21 cellular contexts compared by ENCODE assay signal in genomic region chr6:31686483-31686882, GRCh38. TPM values are rescaled to one million over a fixed set of nuclear protein-coding genes. Genes with fewer than 3 reads are reported as not detected.
DNase-seq lines count a peak whose midpoint lies in the region; ATAC-seq and TF ChIP-seq lines count a peak whose summit lies in the region.
"Had no signal": no experiment of that assay in that cellular context is flagged by ENCODE, and none has a peak within 500 bp of the region (broad histone marks: within the 10 kb centered on the region; RNA-seq: fewer than 3 reads in every experiment).

No MANE protein-coding gene starts in this region.

- BruUV-seq in Calu3 (replicated peaks; lab: Mats Ljungman, UMichigan): no TSS peak

- H3K4me1 ChIP-seq in CD8-positive, alpha-beta T cell (ENCODE audit: insufficient read depth, low read length): peaks cover 4% of the 10 kb centered on the region
- H3K4me1 ChIP-seq in psoas muscle: no peaks in the 10 kb centered on the region

- POLR2A ChIA-PET in CD8-positive, alpha-beta T cell (lab: Charles Lee): no interaction called here
- POLR2A ChIA-PET in naive thymus-derived CD8-positive, alpha-beta T cell (lab: Charles Lee): no interaction called here

- intact Hi-C loops in CD8-positive, alpha-beta T cell (cut with DNase I, micrococcal nuclease): no loop called here
- intact Hi-C loops in Calu3 (cut with micrococcal nuclease; ENCODE audit: unreplicated experiment) (no loop called here), psoas muscle (cut with DNase I) (loop anchor here (10.0 kb wide), 2 partner anchors 178 to 198 kb away; partner anchors contain the start of gene NEU1 (in 1 of the 2))
- intact Hi-C loops in activated T-helper 2 cell treated with anti-CD3 and anti-CD28 coated beads, Interferon-gamma antibody, Interleukin-2, Interleukin-4, amounts not matched to agents 10 μg/mL and 5 μg/mL and 100 μg/mL, durations not matched to agents 14 hours and 24 hours and 36 hours (cut with micrococcal nuclease): loop anchor here (10.0 kb wide), 1 partner anchor 268 kb away; the partner anchor contains the start of genes NELFE and SKIC2

- CTCF ChIA-PET in CD8-positive, alpha-beta T cell (lab: Charles Lee): no interaction called here
- CTCF ChIA-PET in Calu3 (lab: Charles Lee): no interaction called here

- H3K9me3 Mint-ChIP-seq in CD8-positive, alpha-beta T cell: no peaks in the 10 kb centered on the region
- H3K9me3 Mint-ChIP-seq in Calu3 (ENCODE audit: low read depth, unreplicated experiment) (no peaks in the 10 kb centered on the region), glutamatergic neuron (ENCODE audit: unreplicated experiment) (peaks cover 7% of the 10 kb centered on the region)
- H3K9me3 Mint-ChIP-seq in activated T-helper 2 cell treated with anti-CD3 and anti-CD28 coated beads, Interferon-gamma antibody, Interleukin-2, Interleukin-4, amounts not matched to agents 10 μg/mL and 5 μg/mL and 100 μg/mL, durations not matched to agents 14 hours and 24 hours and 36 hours: no peaks in the 10 kb centered on the region
- no peaks in the 10 kb centered on the region for H3K9me3 Mint-ChIP-seq in naive thymus-derived CD8-positive, alpha-beta T cell
- H3K9me3 Mint-ChIP-seq: HFFc6, IgD-negative memory B cell had no signal

- H3K27me3 ChIP-seq in CD8-positive, alpha-beta T cell (ENCODE audit: insufficient read depth, low read length): no peaks in the 10 kb centered on the region
- no peaks in the 10 kb centered on the region for H3K27me3 ChIP-seq in psoas muscle (ENCODE audit: insufficient read depth in 3 of 3, low read length in 2 of 3)
- H3K27me3 ChIP-seq: MG63 had no signal

- peaks cover 39% of the 10 kb centered on the region for H3K36me3 ChIP-seq in CD8-positive, alpha-beta T cell (ENCODE audit: insufficient read depth, low read length)
- H3K36me3 ChIP-seq in psoas muscle (ENCODE audit: insufficient read depth in 1 of 2, low read depth in 1 of 2): peaks cover 9 to 75% of the 10 kb centered on the region in 2 donors
- H3K36me3 ChIP-seq: MG63 had no signal

- peak overlapping the region; percentile 45 for H3K27ac Mint-ChIP-seq in CD8-positive, alpha-beta T cell
- H3K27ac Mint-ChIP-seq in Calu3 (ENCODE audit: unreplicated experiment): peak overlapping the region; percentile 13
- H3K27ac Mint-ChIP-seq in activated T-helper 2 cell treated with anti-CD3 and anti-CD28 coated beads, Interferon-gamma antibody, Interleukin-2, Interleukin-4, amounts not matched to agents 10 μg/mL and 5 μg/mL and 100 μg/mL, durations not matched to agents 14 hours and 24 hours and 36 hours: peak overlapping the region; percentile 13
- peak overlapping the region in 6 of 10 donors; percentile 1 to 66 (median 40) for H3K27ac Mint-ChIP-seq in naive thymus-derived CD8-positive, alpha-beta T cell
- H3K27ac Mint-ChIP-seq in glutamatergic neuron (ENCODE audit: unreplicated experiment): no peak overlapping the region
- H3K27ac Mint-ChIP-seq: HFFc6 had no signal

- TF ChIP-seq CTCF in CD8-positive, alpha-beta T cell (IDR thresholded peaks at IDR 0.05): no peak
- TF ChIP-seq CTCF in Calu3 (IDR thresholded peaks at IDR 0.05; ENCODE audit: unreplicated experiment) (no peak), glutamatergic neuron (IDR thresholded peaks at IDR 0.05; ENCODE audit: partially characterized antibody, unreplicated experiment) (no peak), psoas muscle (IDR thresholded peaks at IDR 0.05) (no peak)

- DNase-seq in CD8-positive, alpha-beta T cell: no peak
- DNase-seq in Calu3 (no peak), OCI-M2 (lab: John Stamatoyannopoulos, UW; ENCODE audit: unreplicated experiment) (no peak), glutamatergic neuron (no peak), psoas muscle (no peak)
- DNase-seq in activated T-helper 2 cell treated with anti-CD3 and anti-CD28 coated beads, Interferon-gamma antibody, Interleukin-2, Interleukin-4, amounts not matched to agents 10 μg/mL and 5 μg/mL and 100 μg/mL, durations not matched to agents 14 hours and 24 hours and 36 hours (ENCODE audit: low spot score): no peak
- DNase-seq in naive thymus-derived CD8-positive, alpha-beta T cell: no peak
- DNase-seq: DMS 273 treated with DMSO at 0.1 percent for 48 hours, DND-41, HFFc6, Kasumi-1, MG63, NCI-H1048, NCI-H1436, NCI-H1930, NCI-H526, PC-9 had no signal

- H3K36me3 Mint-ChIP-seq in CD8-positive, alpha-beta T cell: peaks cover 63% of the 10 kb centered on the region
- H3K36me3 Mint-ChIP-seq in Calu3 (ENCODE audit: insufficient read depth, unreplicated experiment) (peaks cover 45% of the 10 kb centered on the region), glutamatergic neuron (ENCODE audit: unreplicated experiment) (no peaks in the 10 kb centered on the region)
- H3K36me3 Mint-ChIP-seq in activated T-helper 2 cell treated with anti-CD3 and anti-CD28 coated beads, Interferon-gamma antibody, Interleukin-2, Interleukin-4, amounts not matched to agents 10 μg/mL and 5 μg/mL and 100 μg/mL, durations not matched to agents 14 hours and 24 hours and 36 hours (ENCODE audit: low read depth): peaks cover 34% of the 10 kb centered on the region
- peaks cover 0 to 56% (median 6%) of the 10 kb centered on the region in 3 donors for H3K36me3 Mint-ChIP-seq in naive thymus-derived CD8-positive, alpha-beta T cell
- H3K36me3 Mint-ChIP-seq: IgD-negative memory B cell had no signal

- no peaks in the 10 kb centered on the region for H3K27me3 Mint-ChIP-seq in CD8-positive, alpha-beta T cell (ENCODE audit: low read depth)
- H3K27me3 Mint-ChIP-seq in Calu3 (ENCODE audit: unreplicated experiment) (no peaks in the 10 kb centered on the region), glutamatergic neuron (ENCODE audit: unreplicated experiment) (peaks cover 5% of the 10 kb centered on the region)
- no peaks in the 10 kb centered on the region for H3K27me3 Mint-ChIP-seq in activated T-helper 2 cell treated with anti-CD3 and anti-CD28 coated beads, Interferon-gamma antibody, Interleukin-2, Interleukin-4, amounts not matched to agents 10 μg/mL and 5 μg/mL and 100 μg/mL, durations not matched to agents 14 hours and 24 hours and 36 hours (ENCODE audit: low read depth)
- no peaks in the 10 kb centered on the region for H3K27me3 Mint-ChIP-seq in naive thymus-derived CD8-positive, alpha-beta T cell
- H3K27me3 Mint-ChIP-seq: IgD-negative memory B cell had no signal

- no peak overlapping the region for H3K27ac ChIP-seq in CD8-positive, alpha-beta T cell (ENCODE audit: low read depth, low read length)
- no peak overlapping the region for H3K27ac ChIP-seq in psoas muscle
- H3K27ac ChIP-seq: C4-2B, PC-9 had no signal

- WGBS in psoas muscle, 3 donors: 62 to 81% (median 71%) methylated on average over 5 of the region's 5 CpGs

- no peak overlapping the region for H3K4me3 Mint-ChIP-seq in CD8-positive, alpha-beta T cell
- no peak overlapping the region for H3K4me3 Mint-ChIP-seq in Calu3 (ENCODE audit: low read depth, unreplicated experiment)
- H3K4me3 Mint-ChIP-seq in activated T-helper 2 cell treated with anti-CD3 and anti-CD28 coated beads, Interferon-gamma antibody, Interleukin-2, Interleukin-4, amounts not matched to agents 10 μg/mL and 5 μg/mL and 100 μg/mL, durations not matched to agents 14 hours and 24 hours and 36 hours (ENCODE audit: low read depth): no peak overlapping the region
- H3K4me3 Mint-ChIP-seq in naive thymus-derived CD8-positive, alpha-beta T cell: no peak overlapping the region
- no peak overlapping the region for H3K4me3 Mint-ChIP-seq in glutamatergic neuron (ENCODE audit: unreplicated experiment)
- H3K4me3 Mint-ChIP-seq: HFFc6, IgD-negative memory B cell had no signal

- ATAC-seq in CD8-positive, alpha-beta T cell: no peak
- ATAC-seq in naive thymus-derived CD8-positive, alpha-beta T cell: no peak
- no peak for ATAC-seq in psoas muscle

- H3K9me3 ChIP-seq in CD8-positive, alpha-beta T cell (ENCODE audit: low read length): no peaks in the 10 kb centered on the region
- no peaks in the 10 kb centered on the region for H3K9me3 ChIP-seq in psoas muscle
- H3K9me3 ChIP-seq: MG63 had no signal

- H3K4me1 Mint-ChIP-seq in CD8-positive, alpha-beta T cell (ENCODE audit: low read depth): peaks cover 2% of the 10 kb centered on the region
- H3K4me1 Mint-ChIP-seq in Calu3 (ENCODE audit: low read depth, unreplicated experiment) (peaks cover 27% of the 10 kb centered on the region), glutamatergic neuron (ENCODE audit: low read depth, unreplicated experiment) (peaks cover 3% of the 10 kb centered on the region)
- peaks cover 12% of the 10 kb centered on the region for H3K4me1 Mint-ChIP-seq in activated T-helper 2 cell treated with anti-CD3 and anti-CD28 coated beads, Interferon-gamma antibody, Interleukin-2, Interleukin-4, amounts not matched to agents 10 μg/mL and 5 μg/mL and 100 μg/mL, durations not matched to agents 14 hours and 24 hours and 36 hours (ENCODE audit: low read depth)
- H3K4me1 Mint-ChIP-seq in naive thymus-derived CD8-positive, alpha-beta T cell: peaks cover 3 to 18% (median 8%) of the 10 kb centered on the region in 4 donors

- no peak overlapping the region for H3K4me3 ChIP-seq in CD8-positive, alpha-beta T cell (ENCODE audit: low read depth, low read length)
- no peak overlapping the region for H3K4me3 ChIP-seq in psoas muscle
- H3K4me3 ChIP-seq: MG63, PC-9 had no signal

RNA-seq across cellular contexts. Expression of gene LY6G5C, which starts 5.6 kb away (rescaled TPM):
- 1 to 10 TPM; 1.5 to 1.9 TPM for total RNA-seq in CD8-positive, alpha-beta T cell
- 4.9 and 5.4 TPM in 2 replicates for total RNA-seq in Calu3 (2022)
- total RNA-seq in activated T-helper 2 cell treated with anti-CD3 and anti-CD28 coated beads, Interferon-gamma antibody, Interleukin-2, Interleukin-4, amounts not matched to agents 10 μg/mL and 5 μg/mL and 100 μg/mL, durations not matched to agents 14 hours and 24 hours and 36 hours: 4.6 and 4.8 TPM in 2 replicates
- total RNA-seq in naive thymus-derived CD8-positive, alpha-beta T cell: 1 to 10 TPM; 4.4 to 5.5 TPM
- polyA plus RNA-seq in naive thymus-derived CD8-positive, alpha-beta T cell: 1 to 10 TPM; 4.6 to 7.9 (median 7.6) TPM
- 13.8 TPM for total RNA-seq in glutamatergic neuron (ENCODE audit: unreplicated experiment)
- total RNA-seq in psoas muscle: 1 to 10 TPM in 3 of 4 donors, under 1 TPM in 1; 0.75 to 3.2 (median 2.3) TPM
- polyA plus RNA-seq in psoas muscle: 1 to 10 TPM; 1.4 to 2.3 (median 1.9) TPM
- total RNA-seq: G401 had no signal

RNA-seq across cellular contexts. Expression of gene ABHD16A, which starts 16.6 kb away (rescaled TPM):
- 10 to 100 TPM; 79.6 to 81.6 TPM for total RNA-seq in CD8-positive, alpha-beta T cell
- total RNA-seq in Calu3 (2022) (89.9 and 99.1 TPM in 2 replicates), glutamatergic neuron (ENCODE audit: unreplicated experiment) (120 TPM), psoas muscle (10 to 100 TPM; 26.6 to 36.5 (median 30.5) TPM)
- total RNA-seq in activated T-helper 2 cell treated with anti-CD3 and anti-CD28 coated beads, Interferon-gamma antibody, Interleukin-2, Interleukin-4, amounts not matched to agents 10 μg/mL and 5 μg/mL and 100 μg/mL, durations not matched to agents 14 hours and 24 hours and 36 hours: 51.4 and 52.7 TPM in 2 replicates
- 10 to 100 TPM; 58.4 to 59.9 TPM for total RNA-seq in naive thymus-derived CD8-positive, alpha-beta T cell
- 10 to 100 TPM; 26.9 to 35.5 (median 34.1) TPM for polyA plus RNA-seq in naive thymus-derived CD8-positive, alpha-beta T cell
- polyA plus RNA-seq in psoas muscle: 10 to 100 TPM; 34.4 to 56.6 (median 50.0) TPM

RNA-seq across cellular contexts. Expression of gene LY6G5B, which starts 16.7 kb away (rescaled TPM):
- total RNA-seq in CD8-positive, alpha-beta T cell: 10 to 100 TPM; 30.6 to 31.7 TPM
- total RNA-seq in Calu3 (2022) (44.6 and 45.1 TPM in 2 replicates), glutamatergic neuron (ENCODE audit: unreplicated experiment) (43.1 TPM), psoas muscle (1 to 10 TPM; 1.7 to 8.4 (median 3.0) TPM)
- total RNA-seq in activated T-helper 2 cell treated with anti-CD3 and anti-CD28 coated beads, Interferon-gamma antibody, Interleukin-2, Interleukin-4, amounts not matched to agents 10 μg/mL and 5 μg/mL and 100 μg/mL, durations not matched to agents 14 hours and 24 hours and 36 hours: 31.0 and 32.1 TPM in 2 replicates
- 10 to 100 TPM; 44.1 to 48.8 TPM for total RNA-seq in naive thymus-derived CD8-positive, alpha-beta T cell
- under 1 TPM in 1 of 3 donors, not detected in 2; 0.25 TPM for polyA plus RNA-seq in naive thymus-derived CD8-positive, alpha-beta T cell
- polyA plus RNA-seq in psoas muscle: 1 to 10 TPM; 2.5 to 2.9 (median 2.9) TPM

RNA-seq across cellular contexts. Expression of gene LY6G6F, which starts 20.2 kb away (rescaled TPM):
- not detected for total RNA-seq in CD8-positive, alpha-beta T cell
- not detected in 2 replicates for total RNA-seq in Calu3 (2022)
- total RNA-seq in activated T-helper 2 cell treated with anti-CD3 and anti-CD28 coated beads, Interferon-gamma antibody, Interleukin-2, Interleukin-4, amounts not matched to agents 10 μg/mL and 5 μg/mL and 100 μg/mL, durations not matched to agents 14 hours and 24 hours and 36 hours: not detected in 2 replicates
- not detected for total RNA-seq in naive thymus-derived CD8-positive, alpha-beta T cell
- not detected for polyA plus RNA-seq in naive thymus-derived CD8-positive, alpha-beta T cell
- total RNA-seq in glutamatergic neuron (ENCODE audit: unreplicated experiment): not detected
- total RNA-seq in psoas muscle: not detected
- under 1 TPM in 1 of 3 donors, not detected in 2; 0.05 TPM for polyA plus RNA-seq in psoas muscle
- total RNA-seq: HFFc6, HT1080, PC-9 had no signal

RNA-seq across cellular contexts. Expression of gene CSNK2B, which starts 20.6 kb away (rescaled TPM):
- 10 to 100 TPM; 80.9 to 86.1 TPM for total RNA-seq in CD8-positive, alpha-beta T cell
- total RNA-seq in Calu3 (2022) (337 and 357 TPM in 2 replicates), glutamatergic neuron (ENCODE audit: unreplicated experiment) (214 TPM), psoas muscle (100 to 1,000 TPM; 102 to 129 (median 103) TPM)
- 266 and 279 TPM in 2 replicates for total RNA-seq in activated T-helper 2 cell treated with anti-CD3 and anti-CD28 coated beads, Interferon-gamma antibody, Interleukin-2, Interleukin-4, amounts not matched to agents 10 μg/mL and 5 μg/mL and 100 μg/mL, durations not matched to agents 14 hours and 24 hours and 36 hours
- 100 to 1,000 TPM; 131 to 133 TPM for total RNA-seq in naive thymus-derived CD8-positive, alpha-beta T cell
- polyA plus RNA-seq in naive thymus-derived CD8-positive, alpha-beta T cell: 100 to 1,000 TPM; 214 to 230 (median 217) TPM
- 100 to 1,000 TPM; 151 to 208 (median 160) TPM for polyA plus RNA-seq in psoas muscle

Comparison
In these comparisons a context has a peak if more than half of its experiments do, and no peak if none do; other contexts are left out.
1. intact Hi-C loops: an anchor here in activated T-helper 2 cell treated with anti-CD3 and anti-CD28 coated beads, Interferon-gamma antibody, Interleukin-2, Interleukin-4, amounts not matched to agents 10 μg/mL and 5 μg/mL and 100 μg/mL, durations not matched to agents 14 hours and 24 hours and 36 hours (10.0 kb wide) and psoas muscle (10.0 kb wide); none called in CD8-positive, alpha-beta T cell and Calu3.